1 cellular context compared by ENCODE assay signal in the genomic region with DNA sequence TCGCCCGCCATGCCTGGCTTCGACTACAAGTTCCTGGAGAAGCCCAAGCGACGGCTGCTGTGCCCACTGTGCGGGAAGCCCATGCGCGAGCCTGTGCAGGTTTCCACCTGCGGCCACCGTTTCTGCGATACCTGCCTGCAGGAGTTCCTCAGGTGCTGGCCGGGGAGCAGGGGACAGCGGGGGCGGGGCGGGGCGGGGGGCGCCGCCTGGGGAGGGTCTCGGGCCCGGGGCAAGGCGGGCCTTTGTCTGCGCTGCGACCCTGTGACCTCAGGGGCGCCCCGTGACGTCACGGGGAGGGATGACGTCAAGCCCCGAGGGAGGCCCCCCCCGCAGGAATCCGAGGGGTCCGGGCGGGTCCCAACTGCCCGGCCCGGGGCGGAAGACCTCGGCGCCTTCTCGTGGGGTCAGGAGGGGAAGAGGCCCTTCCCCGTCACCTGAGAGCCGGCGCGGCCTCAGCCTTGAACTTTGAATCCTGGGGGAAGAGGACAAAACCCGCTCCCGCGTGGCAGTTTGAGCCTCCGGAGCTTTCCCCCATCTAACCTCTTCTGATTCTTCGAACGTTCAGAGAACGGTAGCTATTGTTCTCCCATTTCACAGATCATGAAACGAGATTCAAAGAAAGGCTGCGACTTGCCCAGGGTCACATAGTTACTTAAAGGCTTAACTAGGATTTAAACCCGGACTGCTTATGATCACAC.
TF ChIP-seq lines count a peak whose summit lies in the region.

No MANE protein-coding gene starts in this region.

TF ChIP-seq in HepG2, 621 proteins besides CTCF, POLR2A, EP300 and RAD21 (continued from another document and continues in another):
- TF ChIP-seq, protein P1, sequence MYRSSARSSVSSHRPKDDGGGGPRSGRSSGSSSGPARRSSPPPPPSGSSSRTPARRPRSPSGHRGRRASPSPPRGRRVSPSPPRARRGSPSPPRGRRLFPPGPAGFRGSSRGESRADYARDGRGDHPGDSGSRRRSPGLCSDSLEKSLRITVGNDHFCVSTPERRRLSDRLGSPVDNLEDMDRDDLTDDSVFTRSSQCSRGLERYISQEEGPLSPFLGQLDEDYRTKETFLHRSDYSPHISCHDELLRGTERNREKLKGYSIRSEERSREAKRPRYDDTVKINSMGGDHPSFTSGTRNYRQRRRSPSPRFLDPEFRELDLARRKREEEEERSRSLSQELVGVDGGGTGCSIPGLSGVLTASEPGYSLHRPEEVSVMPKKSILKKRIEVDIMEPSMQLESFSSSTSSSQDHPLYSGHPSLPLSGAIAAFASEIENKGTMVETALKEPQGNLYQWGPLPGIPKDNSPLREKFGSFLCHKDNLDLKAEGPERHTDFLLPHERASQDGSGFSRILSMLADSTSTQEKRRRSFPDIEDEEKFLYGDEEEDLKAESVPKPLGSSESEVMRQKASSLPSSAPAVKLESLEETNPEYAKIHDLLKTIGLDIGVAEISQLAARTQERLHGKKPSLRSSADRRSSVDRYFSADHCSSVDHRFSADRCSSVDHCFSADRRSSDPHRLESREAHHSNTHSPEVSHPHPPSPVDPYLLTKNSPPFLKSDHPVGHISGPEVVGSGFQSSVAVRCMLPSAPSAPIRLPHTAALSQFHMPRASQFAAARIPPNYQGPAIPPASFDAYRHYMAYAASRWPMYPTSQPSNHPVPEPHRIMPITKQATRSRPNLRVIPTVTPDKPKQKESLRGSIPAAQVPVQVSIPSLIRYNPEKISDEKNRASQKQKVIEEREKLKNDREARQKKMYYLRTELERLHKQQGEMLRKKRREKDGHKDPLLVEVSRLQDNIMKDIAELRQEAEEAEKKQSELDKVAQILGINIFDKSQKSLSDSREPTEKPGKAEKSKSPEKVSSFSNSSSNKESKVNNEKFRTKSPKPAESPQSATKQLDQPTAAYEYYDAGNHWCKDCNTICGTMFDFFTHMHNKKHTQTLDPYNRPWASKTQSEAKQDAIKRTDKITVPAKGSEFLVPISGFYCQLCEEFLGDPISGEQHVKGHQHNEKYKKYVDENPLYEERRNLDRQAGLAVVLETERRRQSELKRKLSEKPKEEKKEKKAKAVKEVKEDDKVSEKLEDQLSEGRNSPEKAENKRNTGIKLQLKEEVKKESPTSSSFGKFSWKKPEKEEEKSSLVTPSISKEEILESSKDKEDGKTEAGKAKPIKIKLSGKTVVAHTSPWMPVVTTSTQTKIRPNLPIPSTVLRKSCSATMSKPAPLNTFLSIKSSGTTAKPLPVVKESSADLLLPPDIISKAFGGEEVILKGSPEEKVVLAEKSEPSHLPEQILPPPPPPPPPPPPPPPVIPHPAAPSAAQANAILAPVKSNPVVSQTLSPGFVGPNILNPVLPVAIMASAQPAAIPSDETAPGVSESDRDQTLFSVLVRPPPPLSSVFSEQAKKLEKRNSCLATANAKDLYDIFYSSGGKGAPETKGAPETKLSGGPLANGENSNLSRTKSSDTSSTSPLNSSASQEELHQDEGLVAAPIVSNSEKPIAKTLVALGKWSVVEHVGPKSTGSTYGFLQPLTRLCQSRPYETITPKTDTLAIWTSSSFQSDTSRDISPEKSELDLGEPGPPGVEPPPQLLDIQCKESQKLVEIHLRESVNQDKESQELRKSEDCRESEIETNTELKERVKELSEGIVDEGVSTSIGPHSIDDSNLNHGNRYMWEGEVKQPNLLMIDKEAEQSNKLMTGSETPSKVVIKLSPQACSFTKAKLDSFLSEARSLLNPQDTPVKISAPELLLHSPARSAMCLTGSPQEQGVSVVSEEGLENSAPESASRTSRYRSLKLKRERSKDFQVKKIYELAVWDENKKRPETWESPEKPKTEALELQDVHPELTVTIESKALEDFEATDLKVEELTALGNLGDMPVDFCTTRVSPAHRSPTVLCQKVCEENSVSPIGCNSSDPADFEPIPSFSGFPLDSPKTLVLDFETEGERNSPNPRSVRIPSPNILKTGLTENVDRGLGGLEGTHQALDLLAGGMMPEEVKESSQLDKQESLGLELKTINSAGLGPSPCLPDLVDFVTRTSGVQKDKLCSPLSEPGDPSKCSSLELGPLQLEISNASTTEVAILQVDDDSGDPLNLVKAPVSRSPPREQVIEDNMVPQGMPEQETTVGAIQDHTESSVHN (CRISPR knock-in tag; IDR thresholded peaks at IDR 0.05) = no peak
- TF ChIP-seq STAT5B (CRISPR knock-in tag; IDR thresholded peaks at IDR 0.05) (no peak), ZNF3 (CRISPR knock-in tag; IDR thresholded peaks at IDR 0.05) (no peak), MAFG (CRISPR knock-in tag; IDR thresholded peaks at IDR 0.05) (no peak), ZNF619 (CRISPR knock-in tag; IDR thresholded peaks at IDR 0.05) (0 out of 2 replicates have a peak, but pooled peaks have one; percentile 62), KMT2B (CRISPR knock-in tag; IDR thresholded peaks at IDR 0.05) (no peak), TSC22D2 (CRISPR knock-in tag; IDR thresholded peaks at IDR 0.05; ENCODE audit: borderline replicate concordance) (no peak), REXO4 (CRISPR knock-in tag; IDR thresholded peaks at IDR 0.05; ENCODE audit: borderline replicate concordance) (no peak), HOXA5 (CRISPR knock-in tag; IDR thresholded peaks at IDR 0.05) (no peak), RBM39 (IDR thresholded peaks at IDR 0.05; ENCODE audit: low read depth, low read length, poor library complexity, severe bottlenecking) (no peak), PPARG (CRISPR knock-in tag; conservative IDR thresholded peaks at IDR 0.05) (no peak), ZNF343 (CRISPR knock-in tag; IDR thresholded peaks at IDR 0.05) (no peak; the same call in 1 of the 2 replicates), ZNF879 (CRISPR knock-in tag; IDR thresholded peaks at IDR 0.05) (no peak), ZNF138 (CRISPR knock-in tag; IDR thresholded peaks at IDR 0.05; ENCODE audit: low read depth) (0 out of 2 replicates have a peak, but pooled peaks have one; percentile 43), NR3C1 (CRISPR knock-in tag; IDR thresholded peaks at IDR 0.05) (no peak), ZBTB38 (CRISPR knock-in tag; IDR thresholded peaks at IDR 0.05) (no peak), ZNF549 (CRISPR knock-in tag; IDR thresholded peaks at IDR 0.05) (no peak), CENPT (CRISPR knock-in tag; IDR thresholded peaks at IDR 0.05; ENCODE audit: low read depth) (no peak), SRSF9 (IDR thresholded peaks at IDR 0.05; ENCODE audit: borderline replicate concordance, insufficient read depth, low read depth, low read length, poor library complexity, severe bottlenecking) (no peak), IKZF1 (IDR thresholded peaks at IDR 0.05) (no peak), GABPB1 (CRISPR knock-in tag; IDR thresholded peaks at IDR 0.05) (peak; percentile 53), ZNF777 (CRISPR knock-in tag; IDR thresholded peaks at IDR 0.05) (no peak), ZFYVE20 (CRISPR knock-in tag; IDR thresholded peaks at IDR 0.05; ENCODE audit: borderline replicate concordance, low read depth) (no peak), GFI1 (CRISPR knock-in tag; IDR thresholded peaks at IDR 0.05; ENCODE audit: borderline replicate concordance) (no peak), NCOA5 (CRISPR knock-in tag; IDR thresholded peaks at IDR 0.05) (no peak), ZNF264 (CRISPR knock-in tag; IDR thresholded peaks at IDR 0.05) (no peak), MIXL1 (CRISPR knock-in tag; IDR thresholded peaks at IDR 0.05) (no peak), TBP (CRISPR knock-in tag; IDR thresholded peaks at IDR 0.05) (no peak), REL (CRISPR knock-in tag; conservative IDR thresholded peaks at IDR 0.05) (no peak), ZNF589 (CRISPR knock-in tag; conservative IDR thresholded peaks at IDR 0.05) (no peak), MATR3 (CRISPR knock-in tag; IDR thresholded peaks at IDR 0.05) (no peak)
- TF ChIP-seq, protein P2, sequence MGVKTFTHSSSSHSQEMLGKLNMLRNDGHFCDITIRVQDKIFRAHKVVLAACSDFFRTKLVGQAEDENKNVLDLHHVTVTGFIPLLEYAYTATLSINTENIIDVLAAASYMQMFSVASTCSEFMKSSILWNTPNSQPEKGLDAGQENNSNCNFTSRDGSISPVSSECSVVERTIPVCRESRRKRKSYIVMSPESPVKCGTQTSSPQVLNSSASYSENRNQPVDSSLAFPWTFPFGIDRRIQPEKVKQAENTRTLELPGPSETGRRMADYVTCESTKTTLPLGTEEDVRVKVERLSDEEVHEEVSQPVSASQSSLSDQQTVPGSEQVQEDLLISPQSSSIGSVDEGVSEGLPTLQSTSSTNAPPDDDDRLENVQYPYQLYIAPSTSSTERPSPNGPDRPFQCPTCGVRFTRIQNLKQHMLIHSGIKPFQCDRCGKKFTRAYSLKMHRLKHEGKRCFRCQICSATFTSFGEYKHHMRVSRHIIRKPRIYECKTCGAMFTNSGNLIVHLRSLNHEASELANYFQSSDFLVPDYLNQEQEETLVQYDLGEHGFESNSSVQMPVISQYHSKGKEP (CRISPR knock-in tag; IDR thresholded peaks at IDR 0.05) = no peak
- TF ChIP-seq, protein P3, sequence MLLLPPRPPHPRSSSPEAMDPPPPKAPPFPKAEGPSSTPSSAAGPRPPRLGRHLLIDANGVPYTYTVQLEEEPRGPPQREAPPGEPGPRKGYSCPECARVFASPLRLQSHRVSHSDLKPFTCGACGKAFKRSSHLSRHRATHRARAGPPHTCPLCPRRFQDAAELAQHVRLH (CRISPR knock-in tag; IDR thresholded peaks at IDR 0.05; ENCODE audit: borderline replicate concordance, low read depth) = 0 out of 2 replicates have a peak, but pooled peaks have one; percentile 15
- TF ChIP-seq, protein P4, sequence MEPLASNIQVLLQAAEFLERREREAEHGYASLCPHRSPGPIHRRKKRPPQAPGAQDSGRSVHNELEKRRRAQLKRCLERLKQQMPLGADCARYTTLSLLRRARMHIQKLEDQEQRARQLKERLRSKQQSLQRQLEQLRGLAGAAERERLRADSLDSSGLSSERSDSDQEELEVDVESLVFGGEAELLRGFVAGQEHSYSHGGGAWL (CRISPR knock-in tag; IDR thresholded peaks at IDR 0.05) = 0 out of 2 replicates have a peak, but pooled peaks have one; percentile 32
- TF ChIP-seq, protein P5, sequence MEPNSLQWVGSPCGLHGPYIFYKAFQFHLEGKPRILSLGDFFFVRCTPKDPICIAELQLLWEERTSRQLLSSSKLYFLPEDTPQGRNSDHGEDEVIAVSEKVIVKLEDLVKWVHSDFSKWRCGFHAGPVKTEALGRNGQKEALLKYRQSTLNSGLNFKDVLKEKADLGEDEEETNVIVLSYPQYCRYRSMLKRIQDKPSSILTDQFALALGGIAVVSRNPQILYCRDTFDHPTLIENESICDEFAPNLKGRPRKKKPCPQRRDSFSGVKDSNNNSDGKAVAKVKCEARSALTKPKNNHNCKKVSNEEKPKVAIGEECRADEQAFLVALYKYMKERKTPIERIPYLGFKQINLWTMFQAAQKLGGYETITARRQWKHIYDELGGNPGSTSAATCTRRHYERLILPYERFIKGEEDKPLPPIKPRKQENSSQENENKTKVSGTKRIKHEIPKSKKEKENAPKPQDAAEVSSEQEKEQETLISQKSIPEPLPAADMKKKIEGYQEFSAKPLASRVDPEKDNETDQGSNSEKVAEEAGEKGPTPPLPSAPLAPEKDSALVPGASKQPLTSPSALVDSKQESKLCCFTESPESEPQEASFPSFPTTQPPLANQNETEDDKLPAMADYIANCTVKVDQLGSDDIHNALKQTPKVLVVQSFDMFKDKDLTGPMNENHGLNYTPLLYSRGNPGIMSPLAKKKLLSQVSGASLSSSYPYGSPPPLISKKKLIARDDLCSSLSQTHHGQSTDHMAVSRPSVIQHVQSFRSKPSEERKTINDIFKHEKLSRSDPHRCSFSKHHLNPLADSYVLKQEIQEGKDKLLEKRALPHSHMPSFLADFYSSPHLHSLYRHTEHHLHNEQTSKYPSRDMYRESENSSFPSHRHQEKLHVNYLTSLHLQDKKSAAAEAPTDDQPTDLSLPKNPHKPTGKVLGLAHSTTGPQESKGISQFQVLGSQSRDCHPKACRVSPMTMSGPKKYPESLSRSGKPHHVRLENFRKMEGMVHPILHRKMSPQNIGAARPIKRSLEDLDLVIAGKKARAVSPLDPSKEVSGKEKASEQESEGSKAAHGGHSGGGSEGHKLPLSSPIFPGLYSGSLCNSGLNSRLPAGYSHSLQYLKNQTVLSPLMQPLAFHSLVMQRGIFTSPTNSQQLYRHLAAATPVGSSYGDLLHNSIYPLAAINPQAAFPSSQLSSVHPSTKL (CRISPR knock-in tag; IDR thresholded peaks at IDR 0.05) = peak; percentile 61
- TF ChIP-seq, protein P6, sequence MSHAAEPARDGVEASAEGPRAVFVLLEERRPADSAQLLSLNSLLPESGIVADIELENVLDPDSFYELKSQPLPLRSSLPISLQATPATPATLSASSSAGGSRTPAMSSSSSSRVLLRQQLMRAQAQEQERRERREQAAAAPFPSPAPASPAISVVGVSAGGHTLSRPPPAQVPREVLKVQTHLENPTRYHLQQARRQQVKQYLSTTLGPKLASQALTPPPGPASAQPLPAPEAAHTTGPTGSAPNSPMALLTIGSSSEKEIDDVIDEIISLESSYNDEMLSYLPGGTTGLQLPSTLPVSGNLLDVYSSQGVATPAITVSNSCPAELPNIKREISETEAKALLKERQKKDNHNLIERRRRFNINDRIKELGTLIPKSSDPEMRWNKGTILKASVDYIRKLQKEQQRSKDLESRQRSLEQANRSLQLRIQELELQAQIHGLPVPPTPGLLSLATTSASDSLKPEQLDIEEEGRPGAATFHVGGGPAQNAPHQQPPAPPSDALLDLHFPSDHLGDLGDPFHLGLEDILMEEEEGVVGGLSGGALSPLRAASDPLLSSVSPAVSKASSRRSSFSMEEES (CRISPR knock-in tag; IDR thresholded peaks at IDR 0.05) = peak; percentile 42
- TF ChIP-seq, protein P7, sequence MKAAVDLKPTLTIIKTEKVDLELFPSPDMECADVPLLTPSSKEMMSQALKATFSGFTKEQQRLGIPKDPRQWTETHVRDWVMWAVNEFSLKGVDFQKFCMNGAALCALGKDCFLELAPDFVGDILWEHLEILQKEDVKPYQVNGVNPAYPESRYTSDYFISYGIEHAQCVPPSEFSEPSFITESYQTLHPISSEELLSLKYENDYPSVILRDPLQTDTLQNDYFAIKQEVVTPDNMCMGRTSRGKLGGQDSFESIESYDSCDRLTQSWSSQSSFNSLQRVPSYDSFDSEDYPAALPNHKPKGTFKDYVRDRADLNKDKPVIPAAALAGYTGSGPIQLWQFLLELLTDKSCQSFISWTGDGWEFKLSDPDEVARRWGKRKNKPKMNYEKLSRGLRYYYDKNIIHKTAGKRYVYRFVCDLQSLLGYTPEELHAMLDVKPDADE (CRISPR knock-in tag; IDR thresholded peaks at IDR 0.05) = no peak
- TF ChIP-seq, protein P8, sequence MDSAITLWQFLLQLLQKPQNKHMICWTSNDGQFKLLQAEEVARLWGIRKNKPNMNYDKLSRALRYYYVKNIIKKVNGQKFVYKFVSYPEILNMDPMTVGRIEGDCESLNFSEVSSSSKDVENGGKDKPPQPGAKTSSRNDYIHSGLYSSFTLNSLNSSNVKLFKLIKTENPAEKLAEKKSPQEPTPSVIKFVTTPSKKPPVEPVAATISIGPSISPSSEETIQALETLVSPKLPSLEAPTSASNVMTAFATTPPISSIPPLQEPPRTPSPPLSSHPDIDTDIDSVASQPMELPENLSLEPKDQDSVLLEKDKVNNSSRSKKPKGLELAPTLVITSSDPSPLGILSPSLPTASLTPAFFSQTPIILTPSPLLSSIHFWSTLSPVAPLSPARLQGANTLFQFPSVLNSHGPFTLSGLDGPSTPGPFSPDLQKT (CRISPR knock-in tag; IDR thresholded peaks at IDR 0.05; ENCODE audit: borderline replicate concordance) = no peak
- TF ChIP-seq, protein P9, sequence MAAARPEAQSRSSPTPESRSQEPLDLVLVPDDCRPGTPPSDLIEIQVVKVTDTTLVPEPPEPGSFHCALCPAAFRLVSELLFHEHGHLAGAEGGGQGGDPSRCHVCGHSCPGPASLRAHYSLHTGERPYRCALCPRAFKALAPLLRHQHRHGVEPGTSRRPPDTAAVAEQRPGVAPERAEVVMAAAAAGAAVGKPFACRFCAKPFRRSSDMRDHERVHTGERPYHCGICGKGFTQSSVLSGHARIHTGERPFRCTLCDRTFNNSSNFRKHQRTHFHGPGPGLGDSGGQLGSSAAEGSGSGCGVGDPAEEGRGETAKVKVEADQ (CRISPR knock-in tag; IDR thresholded peaks at IDR 0.05; ENCODE audit: borderline replicate concordance) = no peak
